In the genomic region with DNA sequence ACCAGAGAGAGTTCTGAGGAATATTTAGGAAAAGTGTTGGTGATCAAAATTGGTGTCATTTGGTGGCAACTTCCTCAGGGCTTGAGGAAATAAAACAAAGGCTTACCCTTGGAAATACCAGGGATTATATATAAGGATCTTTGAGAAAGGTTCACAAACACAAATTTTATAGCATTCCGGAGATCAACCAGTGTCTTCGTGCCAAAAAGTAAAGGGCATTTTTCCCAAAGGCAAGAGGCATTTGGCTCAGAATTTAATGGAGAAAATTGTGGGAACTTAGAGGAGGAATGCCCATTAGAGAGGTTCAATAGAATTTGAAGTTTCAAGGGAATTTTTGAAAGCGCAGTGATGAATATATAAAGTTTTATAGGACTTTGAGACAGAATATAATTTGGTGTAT, we compare ENCODE assay signal across 39 cellular contexts.
"Had no signal": no experiment of that assay in that cellular context is flagged by ENCODE, and none has a peak within 500 bp of the region (broad histone marks: within the 10 kb centered on the region; RNA-seq: fewer than 3 reads in every experiment).

No MANE protein-coding gene starts in this region.

- H3K4me3 ChIP-seq: adrenal gland, ascending aorta, body of pancreas, breast epithelium, cardiac muscle cell had no signal

- H3K4me1 Mint-ChIP-seq: activated naive CD4-positive, alpha-beta T cell treated with anti-CD3 and anti-CD28 coated beads, Interleukin-2, amount 10 ng/mL, durations not matched to agents 7 days and 5 days; activated naive CD4-positive, alpha-beta T cell treated with anti-CD3 and anti-CD28 coated beads, Interleukin-2, amount 50 U/mL, for 24 hours; activated naive CD8-positive, alpha-beta T cell treated with anti-CD3 and anti-CD28 coated beads for 36 hours; activated naive CD8-positive, alpha-beta T cell treated with anti-CD3 and anti-CD28 coated beads, Interleukin-2, amount 10 ng/mL, durations not matched to agents 7 days and 5 days; activated naive CD8-positive, alpha-beta T cell treated with anti-CD3 and anti-CD28 coated beads, Interleukin-2, amount 50 U/mL, for 24 hours; activated T-helper 17 cell treated with anti-CD3 and anti-CD28 coated beads, Interleukin-2, amount 50 U/mL, for 72 hours; brain; central memory CD8-positive, alpha-beta T cell had no signal

- H3K27me3 ChIP-seq: adrenal gland, ascending aorta, body of pancreas, brain microvascular endothelial cell, breast epithelium, cardiac muscle cell had no signal

- H3K27ac ChIP-seq: adrenal gland, ascending aorta, body of pancreas, brain microvascular endothelial cell, cardiac muscle cell had no signal

- H3K36me3 Mint-ChIP-seq: activated naive CD4-positive, alpha-beta T cell treated with anti-CD3 and anti-CD28 coated beads, Interleukin-2, amount 10 ng/mL, durations not matched to agents 7 days and 5 days; activated naive CD4-positive, alpha-beta T cell treated with anti-CD3 and anti-CD28 coated beads, Interleukin-2, amount 50 U/mL, for 24 hours; activated naive CD4-positive, alpha-beta T cell treated with anti-CD3 and anti-CD28 coated beads, Interleukin-2, amount 50 U/mL, for 72 hours; activated naive CD8-positive, alpha-beta T cell; activated naive CD8-positive, alpha-beta T cell treated with anti-CD3 and anti-CD28 coated beads for 36 hours; activated naive CD8-positive, alpha-beta T cell treated with anti-CD3 and anti-CD28 coated beads, Interleukin-2, amount 10 ng/mL, durations not matched to agents 7 days and 5 days had no signal

- H3K4me3 Mint-ChIP-seq: activated naive CD4-positive, alpha-beta T cell treated with anti-CD3 and anti-CD28 coated beads for 36 hours; activated naive CD4-positive, alpha-beta T cell treated with anti-CD3 and anti-CD28 coated beads, Interleukin-2, amount 10 ng/mL, durations not matched to agents 7 days and 5 days; activated naive CD4-positive, alpha-beta T cell treated with anti-CD3 and anti-CD28 coated beads, Interleukin-2, amount 50 U/mL, for 24 hours; activated naive CD8-positive, alpha-beta T cell; activated naive CD8-positive, alpha-beta T cell treated with anti-CD3 and anti-CD28 coated beads for 36 hours; activated naive CD8-positive, alpha-beta T cell treated with anti-CD3 and anti-CD28 coated beads, Interleukin-2, amount 10 ng/mL, durations not matched to agents 7 days and 5 days; activated naive CD8-positive, alpha-beta T cell treated with anti-CD3 and anti-CD28 coated beads, Interleukin-2, amount 50 U/mL, for 24 hours; activated T-cell treated with anti-CD3 and anti-CD28 coated beads, Interleukin-2, amount 50 U/mL, for 24 hours; activated T-cell treated with anti-CD3 and anti-CD28 coated beads, Interleukin-2, amount 50 U/mL, for 4 hours; activated T-cell treated with anti-CD3 and anti-CD28 coated beads, Interleukin-2, amount 50 U/mL, for 72 hours; activated T-helper 1 cell treated with anti-CD3 and anti-CD28 coated beads, Interleukin-12 subunit alpha, Interleukin-12 subunit beta, Interleukin-2, Interleukin-4 antibody, amounts not matched to agents 30 ng/mL and 10 ng/mL and 1 ng/mL, durations not matched to agents 14 hours and 24 hours and 36 hours; activated T-helper 17 cell treated with anti-CD3 and anti-CD28 coated beads, Interleukin-2, amount 50 U/mL, for 72 hours; central memory CD8-positive, alpha-beta T cell had no signal

- H3K27me3 Mint-ChIP-seq: activated naive CD4-positive, alpha-beta T cell treated with anti-CD3 and anti-CD28 coated beads, Interleukin-2, amount 10 ng/mL, durations not matched to agents 7 days and 5 days; activated naive CD8-positive, alpha-beta T cell; activated naive CD8-positive, alpha-beta T cell treated with anti-CD3 and anti-CD28 coated beads, Interleukin-2, amount 10 ng/mL, durations not matched to agents 7 days and 5 days; activated naive CD8-positive, alpha-beta T cell treated with anti-CD3 and anti-CD28 coated beads, Interleukin-2, amount 50 U/mL, for 24 hours; activated T-cell treated with anti-CD3 and anti-CD28 coated beads, Interleukin-2, amount 50 U/mL, for 24 hours had no signal

- H3K36me3 ChIP-seq: adrenal gland, ascending aorta, brain microvascular endothelial cell, breast epithelium, cardiac muscle cell had no signal

- H3K27ac Mint-ChIP-seq: activated naive CD4-positive, alpha-beta T cell treated with anti-CD3 and anti-CD28 coated beads for 36 hours; activated naive CD4-positive, alpha-beta T cell treated with anti-CD3 and anti-CD28 coated beads, Interleukin-2, amount 10 ng/mL, durations not matched to agents 7 days and 5 days; activated naive CD4-positive, alpha-beta T cell treated with anti-CD3 and anti-CD28 coated beads, Interleukin-2, amount 50 U/mL, for 24 hours; activated naive CD4-positive, alpha-beta T cell treated with anti-CD3 and anti-CD28 coated beads, Interleukin-2, amount 50 U/mL, for 72 hours; activated naive CD8-positive, alpha-beta T cell; activated naive CD8-positive, alpha-beta T cell treated with anti-CD3 and anti-CD28 coated beads for 36 hours; activated naive CD8-positive, alpha-beta T cell treated with anti-CD3 and anti-CD28 coated beads, Interleukin-2, amount 10 ng/mL, durations not matched to agents 7 days and 5 days; activated naive CD8-positive, alpha-beta T cell treated with anti-CD3 and anti-CD28 coated beads, Interleukin-2, amount 50 U/mL, for 24 hours; activated T-cell treated with anti-CD3 and anti-CD28 coated beads, Interleukin-2, amount 50 U/mL, for 24 hours; activated T-cell treated with anti-CD3 and anti-CD28 coated beads, Interleukin-2, amount 50 U/mL, for 72 hours; activated T-helper 1 cell treated with anti-CD3 and anti-CD28 coated beads, Interleukin-12 subunit alpha, Interleukin-12 subunit beta, Interleukin-2, Interleukin-4 antibody, amounts not matched to agents 30 ng/mL and 10 ng/mL and 1 ng/mL, durations not matched to agents 14 hours and 24 hours and 36 hours; activated T-helper 17 cell treated with anti-CD3 and anti-CD28 coated beads, Interleukin-2, amount 50 U/mL, for 72 hours; activated T-helper 2 cell treated with anti-CD3 and anti-CD28 coated beads, Interferon-gamma antibody, Interleukin-2, Interleukin-4, amounts not matched to agents 10 μg/mL and 5 μg/mL and 100 μg/mL, durations not matched to agents 14 hours and 24 hours and 36 hours; brain had no signal

- H3K9me3 ChIP-seq: adrenal gland, ascending aorta, body of pancreas, breast epithelium had no signal

- ATAC-seq: activated naive CD4-positive, alpha-beta T cell treated with anti-CD3 and anti-CD28 coated beads, Interleukin-2, amount 50 U/mL, for 72 hours; activated naive CD8-positive, alpha-beta T cell treated with anti-CD3 and anti-CD28 coated beads, Interleukin-2, amount 50 U/mL, for 24 hours; activated T-cell treated with anti-CD3 and anti-CD28 coated beads, Interleukin-2, amount 50 U/mL, for 4 hours; activated T-cell treated with anti-CD3 and anti-CD28 coated beads, Interleukin-2, amount 50 U/mL, for 72 hours; activated T-helper 17 cell treated with anti-CD3 and anti-CD28 coated beads, Interleukin-2, amount 50 U/mL, for 72 hours; body of pancreas had no signal

- H3K4me1 ChIP-seq: adrenal gland, ascending aorta, body of pancreas had no signal

- DNase-seq: activated effector memory CD4-positive, alpha-beta T cell treated with anti-CD3 and anti-CD28 coated beads, Interleukin-2, amount 50 U/mL, for 16 hours; activated effector memory CD4-positive, alpha-beta T cell treated with Interleukin-2 at 50 U/mL for 16 hours; activated gamma-delta T cell; activated gamma-delta T cell treated with Interleukin-2 at 50 U/mL for 16 hours; activated naive CD4-positive, alpha-beta T cell; activated naive CD4-positive, alpha-beta T cell treated with anti-CD3 and anti-CD28 coated beads for 36 hours; activated naive CD4-positive, alpha-beta T cell treated with anti-CD3 and anti-CD28 coated beads, Interleukin-2, amount 10 ng/mL, durations not matched to agents 7 days and 5 days; activated naive CD4-positive, alpha-beta T cell treated with anti-CD3 and anti-CD28 coated beads, Interleukin-2, amount 50 U/mL, for 16 hours; activated naive CD4-positive, alpha-beta T cell treated with Interleukin-2 at 50 U/mL for 16 hours; activated naive CD8-positive, alpha-beta T cell treated with anti-CD3 and anti-CD28 coated beads for 36 hours; activated naive CD8-positive, alpha-beta T cell treated with anti-CD3 and anti-CD28 coated beads, Interleukin-2, amount 10 ng/mL, durations not matched to agents 7 days and 5 days; activated naive CD8-positive, alpha-beta T cell treated with anti-CD3 and anti-CD28 coated beads, Interleukin-2, amount 50 U/mL, for 24 hours; activated T-cell treated with anti-CD3 and anti-CD28 coated beads, Interleukin-2, amount 50 U/mL, for 1 hour; activated T-cell treated with anti-CD3 and anti-CD28 coated beads, Interleukin-2, amount 50 U/mL, for 24 hours; activated T-cell treated with anti-CD3 and anti-CD28 coated beads, Interleukin-2, amount 50 U/mL, for 4 hours; activated T-cell treated with anti-CD3 and anti-CD28 coated beads, Interleukin-2, amount 50 U/mL, for 48 hours; activated T-cell treated with anti-CD3 and anti-CD28 coated beads, Interleukin-2, amount 50 U/mL, for 72 hours; adrenal gland; amniotic stem cell; amygdala; anterior cingulate cortex; aorta; brain microvascular endothelial cell; central memory CD4-positive, alpha-beta T cell; cerebellar nuclear complex had no signal

- H3K9me3 Mint-ChIP-seq: activated T-helper 2 cell treated with anti-CD3 and anti-CD28 coated beads, Interferon-gamma antibody, Interleukin-2, Interleukin-4, amounts not matched to agents 10 μg/mL and 5 μg/mL and 100 μg/mL, durations not matched to agents 14 hours and 24 hours and 36 hours had no signal

- FAIRE-seq: astrocyte, bronchial epithelial cell had no signal
